In genomic region chr11:32830413-32830738, GRCh38 we compare ENCODE assay signal across 8 cellular contexts. TPM values are rescaled to one million over a fixed set of nuclear protein-coding genes. Genes with fewer than 3 reads are reported as not detected.
DNase-seq lines count a peak whose midpoint lies in the region; ATAC-seq and TF ChIP-seq lines count a peak whose summit lies in the region.

No MANE protein-coding gene starts in this region.

- H3K9me3 ChIP-seq in duodenal mucosa (ENCODE audit: control insufficient read depth in 1 of 2, low read length in 2 of 2) (no peaks in the 10 kb centered on the region), mucosa of descending colon (no peaks in the 10 kb centered on the region)

- H3K4me1 ChIP-seq in duodenal mucosa (ENCODE audit: control insufficient read depth in 1 of 2, insufficient read depth in 2 of 2, low read length in 2 of 2) (peaks cover 0 to 15% of the 10 kb centered on the region in 2 donors), mucosa of descending colon (ENCODE audit: low read depth) (no peaks in the 10 kb centered on the region)

- H3K27ac ChIP-seq in duodenal mucosa (ENCODE audit: low read depth, low read length) = peak overlapping the region; percentile 79

- peaks cover 0 to 3% of the 10 kb centered on the region in 2 donors for H3K36me3 ChIP-seq in duodenal mucosa (ENCODE audit: control insufficient read depth in 1 of 2, insufficient read depth in 2 of 2, low read length in 2 of 2)
- H3K36me3 ChIP-seq in mucosa of descending colon (ENCODE audit: low read depth) = no peaks in the 10 kb centered on the region

- H3K4me3 ChIP-seq in duodenal mucosa (ENCODE audit: low read depth in 1 of 2, low read length in 2 of 2) (peak overlapping the region; percentile 69 to 91), mucosa of descending colon (no peak overlapping the region)

- intact Hi-C loops in mucosa of descending colon (cut with DNase I, micrococcal nuclease) = no loop called here

- peak; percentile 10 for ATAC-seq in GM19397 (IDR thresholded peaks at IDR 0.05; ENCODE audit: unreplicated experiment)
- ATAC-seq in mucosa of descending colon = peak; percentile 75
- no peak for ATAC-seq in HG02588 (IDR thresholded peaks at IDR 0.05; ENCODE audit: unreplicated experiment)
- ATAC-seq in GM19328 (IDR thresholded peaks at IDR 0.05; ENCODE audit: unreplicated experiment) = no peak

- peak; percentile 19 for DNase-seq in ACHN
- peak; percentile 23 for DNase-seq in NCI-H2029 (lab: John Stamatoyannopoulos, UW)
- peak in 1 of 3 donors; percentile 83 for DNase-seq in mucosa of descending colon
- no peak for DNase-seq in central memory CD4-positive, alpha-beta T cell

- no peak for TF ChIP-seq CTCF in mucosa of descending colon (IDR thresholded peaks at IDR 0.05)

- H3K27me3 ChIP-seq in duodenal mucosa (ENCODE audit: control insufficient read depth in 1 of 2, insufficient read depth in 2 of 2, low read length in 2 of 2) = no peaks in the 10 kb centered on the region

- H3K9ac ChIP-seq in duodenal mucosa (ENCODE audit: low read depth in 1 of 2, low read length in 2 of 2) = peak overlapping the region; percentile 69 to 94

- in situ Hi-C loops in ACHN (cut with HindIII; ENCODE audit: low pct_ligation_motif_present, low pct_unique_long_range_greater_than_20kb, low sequenced_read_pairs) = no loop called here

RNA-seq across cellular contexts. Expression of gene PRRG4, which starts 0.6 kb away (rescaled TPM):
- 10 to 100 TPM in 2 of 3 donors, 1 to 10 TPM in 1; 8.6 to 18.9 (median 15.1) TPM for total RNA-seq in mucosa of descending colon

RNA-seq across cellular contexts. Expression of gene CCDC73, which starts 35.9 kb away (rescaled TPM):
- not detected for total RNA-seq in mucosa of descending colon

Comparison
In these comparisons a context has a peak if more than half of its experiments do, and no peak if none do; other contexts are left out.
1. ATAC-seq: peak in GM19397 (single experiment) and mucosa of descending colon (single experiment); none in HG02588 (single experiment) and GM19328 (single experiment).